In genomic region chr14:104797112-104798044, GRCh38 we compare ENCODE assay signal across 8 cellular contexts. TPM values are rescaled to one million over a fixed set of nuclear protein-coding genes. Genes with fewer than 3 reads are reported as not detected.
DNase-seq lines count a peak whose midpoint lies in the region; ATAC-seq and TF ChIP-seq lines count a peak whose summit lies in the region.

No MANE protein-coding gene starts in this region.

- H3K27ac Mint-ChIP-seq in activated T-cell treated with anti-CD3 and anti-CD28 coated beads, Interleukin-2, amount 50 U/mL, for 24 hours, result peak overlapping the region; percentile 33
- no peak overlapping the region for H3K27ac Mint-ChIP-seq in activated T-cell treated with anti-CD3 and anti-CD28 coated beads, Interleukin-2, amount 50 U/mL, for 72 hours

- 34 to 56% methylated on average over 4 to 18 of the region's 18 CpGs for WGBS in testis, 2 donors

- H3K9me3 Mint-ChIP-seq in activated T-cell treated with anti-CD3 and anti-CD28 coated beads, Interleukin-2, amount 50 U/mL, for 24 hours, result no peaks in the 10 kb centered on the region
- H3K9me3 Mint-ChIP-seq in activated T-cell treated with anti-CD3 and anti-CD28 coated beads, Interleukin-2, amount 50 U/mL, for 72 hours, result no peaks in the 10 kb centered on the region

- peaks cover 6% of the 10 kb centered on the region for H3K27me3 Mint-ChIP-seq in activated T-cell treated with anti-CD3 and anti-CD28 coated beads, Interleukin-2, amount 50 U/mL, for 24 hours
- H3K27me3 Mint-ChIP-seq in activated T-cell treated with anti-CD3 and anti-CD28 coated beads, Interleukin-2, amount 50 U/mL, for 72 hours (ENCODE audit: low read depth), result no peaks in the 10 kb centered on the region

- H2AFZ ChIP-seq in OCI-LY7 (ENCODE audit: low read length), result no peak overlapping the region

- peaks cover 51% of the 10 kb centered on the region for H3K4me1 Mint-ChIP-seq in activated T-cell treated with anti-CD3 and anti-CD28 coated beads, Interleukin-2, amount 50 U/mL, for 24 hours (ENCODE audit: low read depth)
- H3K4me1 Mint-ChIP-seq in activated T-cell treated with anti-CD3 and anti-CD28 coated beads, Interleukin-2, amount 50 U/mL, for 72 hours (ENCODE audit: low read depth), result peaks cover 55% of the 10 kb centered on the region

- in situ Hi-C loops in HAP-1 (cut with MboI; ENCODE audit: low sequenced_read_pairs), result no loop called here

- H3K4me1 ChIP-seq in testis (peaks cover 60% of the 10 kb centered on the region), HAP-1 (peaks cover 24% of the 10 kb centered on the region), OCI-LY7 (ENCODE audit: insufficient read depth, low read length, poor library complexity, severe bottlenecking) (peaks cover 30% of the 10 kb centered on the region)

- no peak overlapping the region for H3K4me2 ChIP-seq in OCI-LY7 (ENCODE audit: low read length)

- H3K4me3 ChIP-seq in testis (no peak overlapping the region), HAP-1 (no peak overlapping the region), OCI-LY7 (ENCODE audit: low read depth, low read length, poor library complexity, severe bottlenecking) (no peak overlapping the region)

- H3K4me3 Mint-ChIP-seq in activated T-cell treated with anti-CD3 and anti-CD28 coated beads, Interleukin-2, amount 50 U/mL, for 24 hours, result no peak overlapping the region
- peak overlapping the region in 1 of 2 donors; percentile 62 for H3K4me3 Mint-ChIP-seq in activated T-cell treated with anti-CD3 and anti-CD28 coated beads, Interleukin-2, amount 50 U/mL, for 72 hours

- no peaks in the 10 kb centered on the region for H3K79me2 ChIP-seq in OCI-LY7 (ENCODE audit: insufficient read depth, low read depth, low read length)

- BruUV-seq in OCI-LY7 (replicated peaks; lab: Mats Ljungman, UMichigan), result no TSS peak

- H3K27ac ChIP-seq in testis (peak overlapping the region; percentile 18 to 36), OCI-LY7 (ENCODE audit: low read depth, low read length, poor library complexity, severe bottlenecking) (no peak overlapping the region)

- H3K27me3 ChIP-seq in testis (no peaks in the 10 kb centered on the region), HAP-1 (ENCODE audit: low read depth) (no peaks in the 10 kb centered on the region)

- H3K9me3 ChIP-seq in testis, result no peaks in the 10 kb centered on the region
- no peaks in the 10 kb centered on the region for H3K9me3 ChIP-seq in HAP-1
- H3K9me3 ChIP-seq in OCI-LY7 (ENCODE audit: low read length), result no peaks in the 10 kb centered on the region

- no peak for ATAC-seq in activated T-cell treated with anti-CD3 and anti-CD28 coated beads, Interleukin-2, amount 50 U/mL, for 72 hours (replicated peaks in 1 of 2)

- no peak for DNase-seq in activated T-cell treated with anti-CD3 and anti-CD28 coated beads, Interleukin-2, amount 50 U/mL, for 24 hours
- DNase-seq in activated T-cell treated with anti-CD3 and anti-CD28 coated beads, Interleukin-2, amount 50 U/mL, for 72 hours, result no peak
- peak; percentile 50 for DNase-seq in UCSD-AML1 (lab: John Stamatoyannopoulos, UW; ENCODE audit: unreplicated experiment)
- DNase-seq in kidney tubule cell (ENCODE audit: low spot score), result peak; percentile 34
- peak; percentile 48 for DNase-seq in testis
- DNase-seq in HAP-1 (ENCODE audit: low spot score in 2 of 2), result no peak
- DNase-seq in OCI-LY7 (ENCODE audit: low spot score), result no peak
- DNase-seq in GM19240 (ENCODE audit: insufficient read length, low spot score), result no peak

- peaks cover 9% of the 10 kb centered on the region; the same call in 1 of the 2 replicates for H4K20me1 ChIP-seq in OCI-LY7 (ENCODE audit: insufficient read depth, low read length)

- peaks cover 17% of the 10 kb centered on the region for H3K36me3 Mint-ChIP-seq in activated T-cell treated with anti-CD3 and anti-CD28 coated beads, Interleukin-2, amount 50 U/mL, for 24 hours (ENCODE audit: low read depth)
- no peaks in the 10 kb centered on the region for H3K36me3 Mint-ChIP-seq in activated T-cell treated with anti-CD3 and anti-CD28 coated beads, Interleukin-2, amount 50 U/mL, for 72 hours (ENCODE audit: insufficient read depth in 2 of 2)

- H3K36me3 ChIP-seq in testis (ENCODE audit: low read depth, missing control alignments) (no peaks in the 10 kb centered on the region), HAP-1 (replicated peaks) (peaks cover 5% of the 10 kb centered on the region), OCI-LY7 (ENCODE audit: insufficient read depth, low read length) (no peaks in the 10 kb centered on the region)

- CTCF ChIA-PET in OCI-LY7 (lab: Charles Lee; ENCODE audit: unreplicated experiment), result no interaction called here

- no peaks in the 10 kb centered on the region for H3K9me2 ChIP-seq in OCI-LY7 (ENCODE audit: insufficient read depth, low read length)

- TF ChIP-seq POLR2A in testis (IDR thresholded peaks at IDR 0.05), result no peak

- TF ChIP-seq CTCF in testis (IDR thresholded peaks at IDR 0.05), result no peak
- TF ChIP-seq CTCF in OCI-LY7 (conservative IDR thresholded peaks at IDR 0.05; ENCODE audit: low read length), result no peak

- POLR2A ChIA-PET in OCI-LY7 (lab: Charles Lee), result interaction anchor here (0.5 kb wide), 1 partner anchor 1559 kb away, joined by 3 read pairs; no protein-coding TSS in a partner anchor

- intact Hi-C loops in testis (cut with DNase I; ENCODE audit: low total_unique reads), result no loop called here
- intact Hi-C loops in OCI-LY7 (cut with micrococcal nuclease; ENCODE audit: unreplicated experiment), result no loop called here

RNA-seq across cellular contexts. Expression of gene AKT1, which starts 1.8 kb away (rescaled TPM):
- 100 to 1,000 TPM in 1 of 2 donors, 10 to 100 TPM in 1; 98.0 to 113 TPM for total RNA-seq in activated T-cell treated with anti-CD3 and anti-CD28 coated beads, Interleukin-2, amount 50 U/mL, for 72 hours
- total RNA-seq in testis (100 to 1,000 TPM; 106 to 125 TPM), OCI-LY7 (2022) (108 and 109 TPM in 2 replicates)
- 68.2 TPM for polyA plus RNA-seq in testis (ENCODE audit: insufficient read depth, low read depth, low replicate concordance)
- 75.4 and 83.0 TPM in 2 replicates for total RNA-seq in OCI-LY7 (2014; rRNA removed; shearing (Covaris generic))

RNA-seq across cellular contexts. Expression of gene ZBTB42, which starts 3.5 kb away (rescaled TPM):
- 1 to 10 TPM; 2.5 to 3.0 TPM for total RNA-seq in activated T-cell treated with anti-CD3 and anti-CD28 coated beads, Interleukin-2, amount 50 U/mL, for 72 hours
- total RNA-seq in testis (1 to 10 TPM; 6.1 to 8.4 TPM), OCI-LY7 (2022) (1.9 and 2.4 TPM in 2 replicates)
- 7.1 TPM for polyA plus RNA-seq in testis (ENCODE audit: insufficient read depth, low read depth, low replicate concordance)
- 0.98 and 2.4 TPM in 2 replicates for total RNA-seq in OCI-LY7 (2014; rRNA removed; shearing (Covaris generic))

RNA-seq across cellular contexts. Expression of gene SIVA1, which starts 44.4 kb away (rescaled TPM):
- 10 to 100 TPM; 72.9 TPM for total RNA-seq in activated T-cell treated with anti-CD3 and anti-CD28 coated beads, Interleukin-2, amount 50 U/mL, for 72 hours
- 100 to 1,000 TPM; 236 to 247 TPM for total RNA-seq in testis
- polyA plus RNA-seq in testis (ENCODE audit: insufficient read depth, low read depth, low replicate concordance), result 99.5 TPM
- total RNA-seq in OCI-LY7 (2014; rRNA removed; shearing (Covaris generic)), result 215 and 244 TPM in 2 replicates
- total RNA-seq in OCI-LY7 (2022), result 88.3 and 111 TPM in 2 replicates

Comparison
In these comparisons a context has a peak if more than half of its experiments do, and no peak if none do; other contexts are left out.
1. DNase-seq: peak in UCSD-AML1 (single experiment), kidney tubule cell (single experiment) and testis (single experiment); none in activated T-cell treated with anti-CD3 and anti-CD28 coated beads, Interleukin-2, amount 50 U/mL, for 24 hours (single experiment), activated T-cell treated with anti-CD3 and anti-CD28 coated beads, Interleukin-2, amount 50 U/mL, for 72 hours (0 of 2), HAP-1 (0 of 2), OCI-LY7 (single experiment) and GM19240 (single experiment).